1 cellular context compared by ENCODE assay signal in genomic region chr5:142720561-142721275, GRCh38.
TF ChIP-seq lines count a peak whose summit lies in the region.

No MANE protein-coding gene starts in this region.

TF ChIP-seq in HepG2, 621 proteins besides CTCF, POLR2A, EP300 and RAD21 (continued from another document):
- TF ChIP-seq, protein P1, sequence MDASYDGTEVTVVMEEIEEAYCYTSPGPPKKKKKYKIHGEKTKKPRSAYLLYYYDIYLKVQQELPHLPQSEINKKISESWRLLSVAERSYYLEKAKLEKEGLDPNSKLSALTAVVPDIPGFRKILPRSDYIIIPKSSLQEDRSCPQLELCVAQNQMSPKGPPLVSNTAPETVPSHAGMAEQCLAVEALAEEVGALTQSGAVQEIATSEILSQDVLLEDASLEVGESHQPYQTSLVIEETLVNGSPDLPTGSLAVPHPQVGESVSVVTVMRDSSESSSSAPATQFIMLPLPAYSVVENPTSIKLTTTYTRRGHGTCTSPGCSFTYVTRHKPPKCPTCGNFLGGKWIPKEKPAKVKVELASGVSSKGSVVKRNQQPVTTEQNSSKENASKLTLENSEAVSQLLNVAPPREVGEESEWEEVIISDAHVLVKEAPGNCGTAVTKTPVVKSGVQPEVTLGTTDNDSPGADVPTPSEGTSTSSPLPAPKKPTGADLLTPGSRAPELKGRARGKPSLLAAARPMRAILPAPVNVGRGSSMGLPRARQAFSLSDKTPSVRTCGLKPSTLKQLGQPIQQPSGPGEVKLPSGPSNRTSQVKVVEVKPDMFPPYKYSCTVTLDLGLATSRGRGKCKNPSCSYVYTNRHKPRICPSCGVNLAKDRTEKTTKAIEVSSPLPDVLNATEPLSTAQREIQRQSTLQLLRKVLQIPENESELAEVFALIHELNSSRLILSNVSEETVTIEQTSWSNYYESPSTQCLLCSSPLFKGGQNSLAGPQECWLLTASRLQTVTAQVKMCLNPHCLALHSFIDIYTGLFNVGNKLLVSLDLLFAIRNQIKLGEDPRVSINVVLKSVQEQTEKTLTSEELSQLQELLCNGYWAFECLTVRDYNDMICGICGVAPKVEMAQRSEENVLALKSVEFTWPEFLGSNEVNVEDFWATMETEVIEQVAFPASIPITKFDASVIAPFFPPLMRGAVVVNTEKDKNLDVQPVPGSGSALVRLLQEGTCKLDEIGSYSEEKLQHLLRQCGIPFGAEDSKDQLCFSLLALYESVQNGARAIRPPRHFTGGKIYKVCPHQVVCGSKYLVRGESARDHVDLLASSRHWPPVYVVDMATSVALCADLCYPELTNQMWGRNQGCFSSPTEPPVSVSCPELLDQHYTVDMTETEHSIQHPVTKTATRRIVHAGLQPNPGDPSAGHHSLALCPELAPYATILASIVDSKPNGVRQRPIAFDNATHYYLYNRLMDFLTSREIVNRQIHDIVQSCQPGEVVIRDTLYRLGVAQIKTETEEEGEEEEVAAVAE (CRISPR knock-in tag; IDR thresholded peaks at IDR 0.05; ENCODE audit: borderline replicate concordance) = no peak
- TF ChIP-seq ZNF251 (CRISPR knock-in tag; IDR thresholded peaks at IDR 0.05) = no peak
- TF ChIP-seq SMAD9 (CRISPR knock-in tag; IDR thresholded peaks at IDR 0.05) = no peak
- TF ChIP-seq MBD4 (IDR thresholded peaks at IDR 0.05; ENCODE audit: borderline replicate concordance, low read length) = no peak
- TF ChIP-seq ZNF180 (CRISPR knock-in tag; IDR thresholded peaks at IDR 0.05; ENCODE audit: borderline replicate concordance, low read depth) = no peak
- no peak for TF ChIP-seq KDM3A (CRISPR knock-in tag; IDR thresholded peaks at IDR 0.05; ENCODE audit: low read depth)
TF ChIP-seq in HepG2: peak in this region for 26.
